In the genomic region with DNA sequence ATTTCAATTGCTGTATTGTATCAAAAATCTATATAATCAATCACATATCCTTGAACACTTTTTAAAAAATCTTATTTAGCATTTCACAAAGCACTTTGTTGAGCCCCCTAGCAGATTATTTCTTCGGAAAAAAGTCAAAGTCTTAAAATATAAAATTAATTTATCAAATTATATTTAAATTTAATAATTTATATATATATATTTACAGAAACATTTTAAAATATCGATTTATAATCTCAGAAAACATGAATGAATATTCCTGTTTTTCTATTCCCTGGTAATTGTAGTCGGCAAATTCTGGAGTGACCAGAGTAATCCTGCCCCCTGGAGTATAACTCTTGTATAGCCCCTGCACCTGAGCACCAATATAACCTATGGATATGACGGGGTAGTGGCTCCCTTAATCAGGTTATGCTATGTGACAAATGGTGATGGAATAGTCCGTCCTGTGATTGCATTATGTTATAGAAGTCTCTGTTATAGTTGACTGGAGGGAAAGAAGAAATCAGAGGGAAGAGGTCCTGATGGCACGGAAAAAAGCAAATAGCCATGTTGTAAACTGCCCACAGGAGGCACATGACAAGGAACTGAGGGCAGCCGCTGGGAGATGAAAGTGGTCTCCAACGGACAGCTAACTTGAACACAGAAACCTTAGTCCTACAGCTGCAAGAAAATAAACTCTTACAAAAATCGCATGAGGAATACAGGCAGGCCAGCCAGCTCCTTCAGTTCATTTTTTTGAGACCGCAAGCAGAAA, we compare ENCODE assay signal across 1 cellular context.
TF ChIP-seq lines count a peak whose summit lies in the region.

No MANE protein-coding gene starts in this region.

TF ChIP-seq in Ishikawa, 13 proteins besides CTCF, POLR2A, EP300 and RAD21 (continued from another document):
- TF ChIP-seq, protein P1, sequence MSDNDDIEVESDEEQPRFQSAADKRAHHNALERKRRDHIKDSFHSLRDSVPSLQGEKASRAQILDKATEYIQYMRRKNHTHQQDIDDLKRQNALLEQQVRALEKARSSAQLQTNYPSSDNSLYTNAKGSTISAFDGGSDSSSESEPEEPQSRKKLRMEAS (IDR thresholded peaks at IDR 0.05) = no peak
- TF ChIP-seq ZBTB7A (IDR thresholded peaks at IDR 0.05; ENCODE audit: low read depth) = no peak
